In the genomic region with DNA sequence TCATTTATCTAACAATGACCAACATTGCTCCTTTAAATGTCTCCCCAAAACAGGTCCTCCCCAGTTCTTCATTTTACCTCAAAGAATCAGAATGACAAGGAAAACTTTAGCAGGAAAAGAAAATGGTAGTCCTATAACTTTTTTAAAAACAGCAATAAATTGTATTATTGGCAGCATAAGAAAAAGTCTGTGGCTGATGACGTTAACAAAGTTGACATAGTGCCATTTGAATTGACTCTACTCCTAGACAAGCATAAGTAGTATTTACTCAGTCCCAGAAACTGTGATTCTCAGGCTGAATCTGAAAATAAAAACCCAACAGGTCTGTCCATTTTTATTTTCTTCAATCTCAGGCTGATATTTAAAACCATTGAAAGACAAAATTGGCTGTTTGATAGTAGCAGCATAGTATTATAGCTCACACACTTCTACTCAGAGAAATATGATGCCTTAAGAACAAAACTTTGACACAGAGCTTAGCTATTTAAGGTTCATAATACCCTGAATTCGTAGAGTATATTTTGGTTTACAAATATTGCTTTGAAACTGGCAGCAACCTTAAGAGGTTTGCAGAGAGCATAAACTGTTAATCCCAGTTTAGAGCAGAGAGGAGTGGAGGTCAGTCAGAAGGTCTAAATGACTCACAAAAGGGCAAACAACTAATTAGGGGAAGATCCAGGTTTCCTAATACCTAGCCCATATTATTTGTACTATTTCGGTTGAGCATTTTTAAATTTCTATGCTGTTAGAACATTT, we compare ENCODE assay signal across 15 cellular contexts. TPM values are rescaled to one million over a fixed set of nuclear protein-coding genes. Genes with fewer than 3 reads are reported as not detected.
DNase-seq lines count a peak whose midpoint lies in the region; ATAC-seq and TF ChIP-seq lines count a peak whose summit lies in the region.
"Had no signal": no experiment of that assay in that cellular context is flagged by ENCODE, and none has a peak within 500 bp of the region (broad histone marks: within the 10 kb centered on the region; RNA-seq: fewer than 3 reads in every experiment).

No MANE protein-coding gene starts in this region.

- H3K4me3 Mint-ChIP-seq in neural crest cell = no peak overlapping the region
- H3K4me3 Mint-ChIP-seq: activated T-cell treated with anti-CD3 and anti-CD28 coated beads, Interleukin-2, amount 50 U/mL, for 72 hours had no signal

- H3K27ac ChIP-seq in coronary artery (peak overlapping the region in 1 of 2 donors; percentile 25), substantia nigra (ENCODE audit: low read depth, low read length, poor library complexity, severe bottlenecking) (no peak overlapping the region)
- H3K27ac ChIP-seq: BLaER1 treated with 17β-estradiol and CSF1 and Interleukin-3, amounts not matched to agents 10 nM and 100 nM; SJCRH30 had no signal

- peaks cover 23% of the 10 kb centered on the region for H3K4me1 Mint-ChIP-seq in neural crest cell

- H3K27ac Mint-ChIP-seq in neural crest cell (ENCODE audit: unreplicated experiment) = peak overlapping the region; percentile 19
- H3K27ac Mint-ChIP-seq: activated T-cell treated with anti-CD3 and anti-CD28 coated beads, Interleukin-2, amount 50 U/mL, for 72 hours had no signal

- H3K27me3 Mint-ChIP-seq in neural crest cell (ENCODE audit: low read depth) = no peaks in the 10 kb centered on the region

- H3K9me3 Mint-ChIP-seq in neural crest cell = peaks cover 2% of the 10 kb centered on the region
- H3K9me3 Mint-ChIP-seq: activated T-cell treated with anti-CD3 and anti-CD28 coated beads, Interleukin-2, amount 50 U/mL, for 72 hours had no signal

- TF ChIP-seq CTCF in coronary artery (IDR thresholded peaks at IDR 0.05) (no peak), neural crest cell (conservative IDR thresholded peaks at IDR 0.05) (no peak)

- DNase-seq in DMS53 (lab: John Stamatoyannopoulos, UW) (peak; percentile 77), M059J (ENCODE audit: low read depth) (peak; percentile 75), coronary artery (ENCODE audit: low spot score) (no peak), neural crest cell (ENCODE audit: low read depth, low spot score) (no peak), NCI-H1105 treated with DMSO at 0.1 percent for 48 hours (lab: John Stamatoyannopoulos, UW) (no peak), hypothalamus (lab: John Stamatoyannopoulos, UW) (no peak), substantia nigra (lab: John Stamatoyannopoulos, UW) (no peak)
- DNase-seq: activated T-cell treated with anti-CD3 and anti-CD28 coated beads, Interleukin-2, amount 50 U/mL, for 72 hours; central memory CD4-positive, alpha-beta T cell; foreskin melanocyte; KG1; NCI-H2171 treated with DMSO at 0.1 percent for 48 hours; SJCRH30 had no signal

- H3K4me3 ChIP-seq in coronary artery = peak overlapping the region; percentile 0
- H3K4me3 ChIP-seq: BLaER1 treated with 17β-estradiol and CSF1 and Interleukin-3, amounts not matched to agents 10 nM and 100 nM; SJCRH30 had no signal

- no peaks in the 10 kb centered on the region for H3K36me3 Mint-ChIP-seq in neural crest cell (ENCODE audit: low read depth)

- ATAC-seq in HG02623 (IDR thresholded peaks at IDR 0.05; ENCODE audit: unreplicated experiment) = no peak
- ATAC-seq: activated T-cell treated with anti-CD3 and anti-CD28 coated beads, Interleukin-2, amount 50 U/mL, for 72 hours had no signal

RNA-seq across cellular contexts. Expression of gene TENT5A, which starts 35.0 kb away (rescaled TPM):
- 64.6 and 97.6 TPM in 2 replicates for total RNA-seq in M059J (2014; rRNA removed; shearing (Covaris generic))
- total RNA-seq in neural crest cell = 4.5 and 4.6 TPM in 2 replicates

Comparison
In these comparisons a context has a peak if more than half of its experiments do, and no peak if none do; other contexts are left out.
1. DNase-seq: peak in DMS53 (single experiment) and M059J (single experiment); none in coronary artery (single experiment), neural crest cell (single experiment), NCI-H1105 treated with DMSO at 0.1 percent for 48 hours (single experiment), hypothalamus (0 of 51) and substantia nigra (0 of 49).
2. RNA of gene TENT5A, which starts 35.0 kb away (total RNA-seq): 64.6 to 97.6 TPM in M059J; 4.5 to 4.6 TPM in neural crest cell; every median in the first group is over 10 times any median in the second.